In the genomic region with DNA sequence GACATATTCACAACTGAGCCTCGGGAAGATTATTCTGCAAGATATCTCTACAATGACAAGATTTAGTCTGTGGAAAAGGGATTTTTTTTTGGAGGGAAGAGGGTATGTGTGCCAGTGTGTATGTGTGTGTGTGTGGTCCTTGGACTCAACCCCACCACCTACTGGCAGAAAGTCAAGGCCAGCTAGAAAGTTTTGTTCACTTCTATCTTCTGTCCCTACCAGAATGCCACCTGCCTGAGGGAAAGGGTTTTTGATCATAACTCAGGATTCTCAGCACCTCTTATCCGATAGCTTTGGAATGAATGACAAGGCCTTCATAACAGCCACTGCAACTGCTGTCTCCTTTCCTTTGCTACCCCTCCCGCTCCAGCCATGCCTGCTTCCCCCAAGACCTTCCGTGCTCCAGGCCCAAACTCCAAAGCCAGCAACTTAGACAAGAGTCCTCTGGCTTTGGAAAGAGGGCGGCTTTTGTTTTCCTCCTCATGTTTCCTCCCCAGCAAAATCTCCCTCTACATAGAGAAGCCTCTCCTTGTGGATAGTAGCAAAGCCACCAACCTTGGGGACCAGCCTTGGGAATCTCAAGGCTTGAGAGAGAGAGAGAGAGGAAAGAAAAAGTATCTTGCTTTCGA, we compare ENCODE assay signal across 8 cellular contexts. TPM values are rescaled to one million over a fixed set of nuclear protein-coding genes. Genes with fewer than 3 reads are reported as not detected.
DNase-seq lines count a peak whose midpoint lies in the region; ATAC-seq, FAIRE-seq and TF ChIP-seq lines count a peak whose summit lies in the region.

No MANE protein-coding gene starts in this region.

- peaks cover 5% of the 10 kb centered on the region; the same call in 1 of the 2 replicates for H3K4me1 ChIP-seq in BE2C
- peaks cover 14% of the 10 kb centered on the region for H3K4me1 ChIP-seq in Loucy (ENCODE audit: insufficient read depth, low read length, poor library complexity, severe bottlenecking)
- H3K4me1 ChIP-seq in astrocyte (ENCODE audit: insufficient read depth, low read length) = peaks cover 7% of the 10 kb centered on the region
- peaks cover 8 to 22% of the 10 kb centered on the region in 2 donors for H3K4me1 ChIP-seq in gastrocnemius medialis

- H3K27ac ChIP-seq in astrocyte (ENCODE audit: low read depth, low read length) (peak overlapping the region; percentile 84), gastrocnemius medialis (peak overlapping the region; percentile 86 to 90 (median 87))

- H3K9me2 ChIP-seq in Loucy (replicated peaks; ENCODE audit: low read depth, low read length) = no peaks in the 10 kb centered on the region

- H4K20me1 ChIP-seq in Loucy (ENCODE audit: insufficient read depth, low read length, poor library complexity, severe bottlenecking) (no peaks in the 10 kb centered on the region), astrocyte (ENCODE audit: insufficient read depth, low read length) (no peaks in the 10 kb centered on the region)

- peaks cover 8% of the 10 kb centered on the region for H3K9me3 Mint-ChIP-seq in astrocyte (ENCODE audit: unreplicated experiment)

- no peaks in the 10 kb centered on the region for H3K9me3 ChIP-seq in BE2C
- peaks cover 8% of the 10 kb centered on the region; the same call in 1 of the 2 replicates for H3K9me3 ChIP-seq in Loucy (ENCODE audit: insufficient read depth, low read depth, low read length)
- H3K9me3 ChIP-seq in astrocyte (ENCODE audit: insufficient read depth, low read depth, low read length) = no peaks in the 10 kb centered on the region
- no peaks in the 10 kb centered on the region for H3K9me3 ChIP-seq in gastrocnemius medialis

- H2AFZ ChIP-seq in Loucy (ENCODE audit: low read length) (peak overlapping the region; percentile 96), astrocyte (ENCODE audit: low read depth, low read length) (peak overlapping the region; percentile 91)

- FAIRE-seq in GM12892 (lab: Jason Lieb, UNC) = peak; percentile 38
- FAIRE-seq in astrocyte (lab: Jason Lieb, UNC) = no peak

- H3K36me3 Mint-ChIP-seq in astrocyte (ENCODE audit: low read depth, unreplicated experiment) = peaks cover 14% of the 10 kb centered on the region

- H3K4me1 Mint-ChIP-seq in astrocyte (ENCODE audit: low read depth, unreplicated experiment) = peaks cover 4% of the 10 kb centered on the region

- H3K79me2 ChIP-seq in Loucy (ENCODE audit: insufficient read depth, low read length) = no peaks in the 10 kb centered on the region
- H3K79me2 ChIP-seq in astrocyte (ENCODE audit: insufficient read depth, low read length) = peaks cover 16% of the 10 kb centered on the region

- intact Hi-C loops in gastrocnemius medialis (cut with DNase I; ENCODE audit: low total_unique reads) = loop anchor here (1.0 kb wide), 1 partner anchor 18 kb away; a partner anchor contains a TSS

- H3K4me3 Mint-ChIP-seq in astrocyte (ENCODE audit: unreplicated experiment) = no peak overlapping the region

- H3K4me3 ChIP-seq in BE2C (ENCODE audit: low read depth, low read length) (peak overlapping the region; percentile 68), Loucy (ENCODE audit: low read length, poor library complexity, severe bottlenecking) (peak overlapping the region; percentile 86), astrocyte (ENCODE audit: insufficient read depth, low read depth, low read length) (peak overlapping the region; percentile 91), iPS-11a (ENCODE audit: low read depth, low read length) (peak overlapping the region; percentile 80), gastrocnemius medialis (peak overlapping the region; percentile 84 to 95 (median 91))

- TF ChIP-seq POLR2A in GM12892 (IDR thresholded peaks at IDR 0.05; ENCODE audit: low read depth, low read length) (no peak), gastrocnemius medialis (IDR thresholded peaks at IDR 0.05) (no peak)

- H3K27me3 ChIP-seq in BE2C (no peaks in the 10 kb centered on the region), Loucy (ENCODE audit: insufficient read depth, low read length, poor library complexity, severe bottlenecking) (no peaks in the 10 kb centered on the region), astrocyte (ENCODE audit: insufficient read depth, low read length) (no peaks in the 10 kb centered on the region), gastrocnemius medialis (no peaks in the 10 kb centered on the region)

- in situ Hi-C loops in gastrocnemius medialis (cut with MboI; ENCODE audit: low sequenced_read_pairs in 4 of 4) = no loop called here

- no peaks in the 10 kb centered on the region for H3F3A ChIP-seq in Loucy (ENCODE audit: low read depth)

- H3K9ac ChIP-seq in Loucy (ENCODE audit: low read depth, low read length, poor library complexity, severe bottlenecking) (peak overlapping the region; percentile 81), astrocyte (ENCODE audit: low read length) (peak overlapping the region; percentile 97)

- no peaks in the 10 kb centered on the region for H3K27me3 Mint-ChIP-seq in astrocyte (ENCODE audit: low read depth, unreplicated experiment)

- H3K27ac Mint-ChIP-seq in astrocyte (ENCODE audit: unreplicated experiment) = no peak overlapping the region

- peak overlapping the region; percentile 78 for H3K4me2 ChIP-seq in Loucy (ENCODE audit: low read depth, low read length, poor library complexity, severe bottlenecking)
- peak overlapping the region; percentile 90 for H3K4me2 ChIP-seq in astrocyte (ENCODE audit: low read length)

- no peaks in the 10 kb centered on the region for H3K36me3 ChIP-seq in BE2C
- H3K36me3 ChIP-seq in Loucy (ENCODE audit: insufficient read depth, low read length) = no peaks in the 10 kb centered on the region
- H3K36me3 ChIP-seq in astrocyte (ENCODE audit: insufficient read depth, low read length) = no peaks in the 10 kb centered on the region
- H3K36me3 ChIP-seq in gastrocnemius medialis = no peaks in the 10 kb centered on the region

- peak; percentile 51 for DNase-seq in BE2C
- no peak for DNase-seq in GM12892 (ENCODE audit: insufficient read length)
- DNase-seq in astrocyte (ENCODE audit: low read depth) = peak; percentile 33
- DNase-seq in gastrocnemius medialis = no peak
- no peak for DNase-seq in NCI-H1930 (lab: John Stamatoyannopoulos, UW)

- peak; percentile 68 for TF ChIP-seq CTCF in BE2C (IDR thresholded peaks at IDR 0.05; ENCODE audit: low read depth, low read length)
- TF ChIP-seq CTCF in Loucy (conservative IDR thresholded peaks at IDR 0.05; ENCODE audit: low read length) = peak; percentile 74
- TF ChIP-seq CTCF in astrocyte (IDR thresholded peaks at IDR 0.05; ENCODE audit: insufficient read depth, low read depth, low read length) = peak; percentile 35
- no peak for TF ChIP-seq CTCF in gastrocnemius medialis (IDR thresholded peaks at IDR 0.05 in 4 of 5, conservative IDR thresholded peaks at IDR 0.05 in 1 of 5)

- ATAC-seq in gastrocnemius medialis (peak; percentile 45 to 64), GM19351 (IDR thresholded peaks at IDR 0.05; ENCODE audit: unreplicated experiment) (no peak)

RNA-seq across cellular contexts. Expression of a gene that starts 18.6 kb away (rescaled TPM):
- polyA plus RNA-seq in BE2C (2012; ENCODE audit: insufficient read depth, insufficient read length, low read depth) = 2.4 TPM
- 42.5 TPM for polyA plus RNA-seq in GM12892 (2012; ENCODE audit: missing spikeins)
- total RNA-seq in astrocyte (22.2 and 29.9 TPM in 2 replicates), gastrocnemius medialis (1 to 10 TPM; 2.5 to 3.5 (median 3.1) TPM)

RNA-seq across cellular contexts. Expression of a gene that starts 19.6 kb away (rescaled TPM):
- 2.4 TPM for polyA plus RNA-seq in BE2C (2012; ENCODE audit: insufficient read depth, insufficient read length, low read depth)
- polyA plus RNA-seq in GM12892 (2012; ENCODE audit: missing spikeins) = 31.0 TPM
- total RNA-seq in astrocyte = 4.7 and 6.2 TPM in 2 replicates
- 1 to 10 TPM; 1.8 to 2.9 (median 2.6) TPM for total RNA-seq in gastrocnemius medialis

RNA-seq across cellular contexts. Expression of a gene that starts 37.0 kb away (rescaled TPM):
- 31.1 TPM for polyA plus RNA-seq in BE2C (2012; ENCODE audit: insufficient read depth, insufficient read length, low read depth)
- polyA plus RNA-seq in GM12892 (2012; ENCODE audit: missing spikeins) = 16.3 TPM
- 50.4 and 51.5 TPM in 2 replicates for total RNA-seq in astrocyte
- total RNA-seq in gastrocnemius medialis = 1 to 10 TPM; 6.2 to 9.7 (median 8.1) TPM

RNA-seq across cellular contexts. Expression of a gene that starts 37.8 kb away (rescaled TPM):
- polyA plus RNA-seq in BE2C (2012; ENCODE audit: insufficient read depth, insufficient read length, low read depth) = 3.6 TPM
- 40.1 TPM for polyA plus RNA-seq in GM12892 (2012; ENCODE audit: missing spikeins)
- 19.9 and 25.1 TPM in 2 replicates for total RNA-seq in astrocyte
- total RNA-seq in gastrocnemius medialis = 1 to 10 TPM; 1.1 to 4.8 (median 1.5) TPM

RNA-seq across cellular contexts. Expression of a gene that starts 55.7 kb away (rescaled TPM):
- polyA plus RNA-seq in BE2C (2012; ENCODE audit: insufficient read depth, insufficient read length, low read depth) = 4.9 TPM
- 65.0 TPM for polyA plus RNA-seq in GM12892 (2012; ENCODE audit: missing spikeins)
- total RNA-seq in astrocyte (31.7 and 34.1 TPM in 2 replicates), gastrocnemius medialis (1 to 10 TPM; 3.7 to 8.9 (median 4.4) TPM)

Comparison
In these comparisons a context has a peak if more than half of its experiments do, and no peak if none do; other contexts are left out.
1. DNase-seq: peak in BE2C (single experiment) and astrocyte (single experiment); none in GM12892 (single experiment), gastrocnemius medialis (0 of 2) and NCI-H1930 (0 of 2).
2. CTCF ChIP-seq: peak in BE2C (single experiment), Loucy (single experiment) and astrocyte (single experiment); none in gastrocnemius medialis (0 of 5).
3. Peak in every context shown above with its lines, with median percentiles within 50 percentile points of each other: H3K4me3 ChIP-seq.